In the genomic region with DNA sequence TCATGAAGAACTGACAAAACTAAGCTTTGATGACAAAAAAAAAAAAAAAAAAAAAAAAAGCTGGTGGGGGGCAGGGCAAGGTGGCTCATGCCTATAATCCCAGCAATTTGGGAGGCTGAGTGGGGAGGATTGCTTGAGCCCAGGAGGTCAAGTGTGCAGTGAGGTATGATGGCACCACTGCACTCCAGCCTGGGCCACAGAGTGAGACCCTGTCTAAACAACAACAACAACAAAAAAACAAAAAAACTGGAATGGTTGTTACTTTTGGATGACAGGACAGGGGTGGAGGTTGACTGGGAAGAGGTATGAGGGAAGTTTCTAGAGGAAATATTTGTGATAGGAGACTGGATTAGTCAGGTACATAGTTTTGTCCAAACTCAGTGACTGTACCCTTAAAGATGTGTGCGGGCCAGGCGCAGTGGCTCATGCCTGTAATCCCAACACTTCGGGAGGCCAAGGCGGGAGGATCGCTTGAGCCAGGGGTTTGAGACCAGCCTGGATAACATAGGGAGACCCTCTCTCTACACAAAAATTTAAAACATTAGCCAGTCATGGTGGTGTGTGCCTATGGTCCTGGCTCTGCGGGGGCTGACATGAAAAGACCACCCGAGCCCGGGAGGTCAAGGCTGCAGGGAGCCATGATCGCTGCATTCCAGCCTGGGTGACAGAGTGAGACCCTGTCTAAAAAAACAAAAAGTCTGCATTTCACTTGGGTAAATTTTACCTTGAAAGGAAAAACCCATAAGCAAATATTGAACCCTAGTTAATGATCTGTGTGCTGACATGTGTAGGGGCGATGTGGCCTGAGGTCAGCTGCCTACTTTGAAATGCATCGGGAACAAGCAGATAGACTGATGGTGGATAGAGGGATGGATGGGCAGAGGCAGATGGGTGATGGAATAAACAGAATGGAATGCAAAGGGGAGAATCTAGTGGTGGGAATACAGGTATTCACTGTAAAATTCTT, we compare ENCODE assay signal across 24 cellular contexts.
"Had no signal": no experiment of that assay in that cellular context is flagged by ENCODE, and none has a peak within 500 bp of the region (broad histone marks: within the 10 kb centered on the region; RNA-seq: fewer than 3 reads in every experiment).

No MANE protein-coding gene starts in this region.

- H3K36me3 ChIP-seq: gastroesophageal sphincter, lower lobe of right lung, ovary, sigmoid colon, thoracic aorta had no signal

- H3K27ac ChIP-seq: body of pancreas, epithelial cell of prostate, gastroesophageal sphincter, lower lobe of right lung, ovary, sigmoid colon, thoracic aorta had no signal

- H3K27me3 Mint-ChIP-seq: activated CD8-positive, alpha-beta memory T cell treated with anti-CD3 and anti-CD28 coated beads, Interleukin-2, amount 10 ng/mL, durations not matched to agents 7 days and 5 days; activated CD8-positive, alpha-beta T cell treated with anti-CD3 and anti-CD28 coated beads for 36 hours; activated naive CD4-positive, alpha-beta T cell treated with anti-CD3 and anti-CD28 coated beads, Interleukin-2, amount 10 ng/mL, durations not matched to agents 7 days and 5 days; T-helper 17 cell had no signal

- H3K4me2 ChIP-seq: smooth muscle cell had no signal

- DNase-seq: activated CD4-positive, alpha-beta T cell treated with anti-CD3 and anti-CD28 coated beads for 48 hours; activated CD4-positive, CD25-positive, alpha-beta regulatory T cell; activated CD8-positive, alpha-beta memory T cell treated with anti-CD3 and anti-CD28 coated beads, Interleukin-2, amount 10 ng/mL, durations not matched to agents 7 days and 5 days; activated CD8-positive, alpha-beta T cell treated with anti-CD3 and anti-CD28 coated beads for 36 hours; activated effector memory CD4-positive, alpha-beta T cell treated with anti-CD3 and anti-CD28 coated beads, Interleukin-2, amount 50 U/mL, for 16 hours; activated naive CD4-positive, alpha-beta T cell treated with anti-CD3 and anti-CD28 coated beads, Interleukin-2, amount 10 ng/mL, durations not matched to agents 7 days and 5 days; activated T-cell treated with anti-CD3 and anti-CD28 coated beads for 4 hours; anterior cingulate cortex; body of pancreas; head of caudate nucleus; islet precursor cell; left colon; lower lobe of right lung; natural killer cell; ovary; sigmoid colon; stimulated activated CD4-positive, alpha-beta T cell treated with anti-CD3 and anti-CD28 coated beads, Interleukin-2, amount 100 ng/mL, for 48 hours; stimulated activated naive CD4-positive, alpha-beta T cell; SW 1271; T-helper 17 cell had no signal

- H3K9me3 ChIP-seq: body of pancreas, ovary, sigmoid colon, thoracic aorta had no signal

- H3K27ac Mint-ChIP-seq: activated CD8-positive, alpha-beta memory T cell treated with anti-CD3 and anti-CD28 coated beads, Interleukin-2, amount 10 ng/mL, durations not matched to agents 7 days and 5 days; activated CD8-positive, alpha-beta T cell treated with anti-CD3 and anti-CD28 coated beads for 36 hours; activated naive CD4-positive, alpha-beta T cell treated with anti-CD3 and anti-CD28 coated beads, Interleukin-2, amount 10 ng/mL, durations not matched to agents 7 days and 5 days; natural killer cell; T-helper 17 cell had no signal

- H3K4me3 ChIP-seq: body of pancreas, gastroesophageal sphincter, lower lobe of right lung, ovary, sigmoid colon, smooth muscle cell, thoracic aorta had no signal

- H3K4me3 Mint-ChIP-seq: activated CD8-positive, alpha-beta memory T cell treated with anti-CD3 and anti-CD28 coated beads, Interleukin-2, amount 10 ng/mL, durations not matched to agents 7 days and 5 days; activated CD8-positive, alpha-beta T cell treated with anti-CD3 and anti-CD28 coated beads for 36 hours; activated naive CD4-positive, alpha-beta T cell treated with anti-CD3 and anti-CD28 coated beads, Interleukin-2, amount 10 ng/mL, durations not matched to agents 7 days and 5 days; natural killer cell; T-helper 17 cell had no signal

- H3K36me3 Mint-ChIP-seq: natural killer cell had no signal

- H3K27me3 ChIP-seq: body of pancreas, gastroesophageal sphincter, ovary, sigmoid colon had no signal

- ATAC-seq: activated CD8-positive, alpha-beta memory T cell treated with anti-CD3 and anti-CD28 coated beads, Interleukin-2, amount 10 ng/mL, durations not matched to agents 7 days and 5 days; activated CD8-positive, alpha-beta T cell treated with anti-CD3 and anti-CD28 coated beads for 36 hours; body of pancreas; gastroesophageal sphincter; left colon; lower lobe of right lung; natural killer cell; T-helper 17 cell had no signal
